In the genomic region with DNA sequence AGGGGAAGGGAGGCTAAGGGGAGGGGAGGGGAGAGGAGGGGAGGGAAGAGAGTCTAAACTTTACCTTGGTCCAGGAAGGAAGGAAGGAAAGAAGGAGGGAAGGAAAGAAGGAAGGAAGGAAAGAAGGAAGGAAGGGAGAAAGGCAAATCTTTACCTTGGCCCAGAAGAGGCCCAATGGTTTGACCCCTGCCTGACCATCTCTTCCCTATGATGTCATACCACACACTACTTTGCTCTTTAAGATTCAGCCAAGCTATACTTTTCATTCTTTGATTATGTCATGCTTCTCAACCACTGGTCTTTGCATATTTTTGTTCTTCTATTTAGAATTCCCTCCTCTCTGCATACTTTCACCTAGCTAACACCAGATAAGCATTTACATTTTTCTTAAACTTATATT, we compare ENCODE assay signal across 8 cellular contexts.
"Had no signal": no experiment of that assay in that cellular context is flagged by ENCODE, and none has a peak within 500 bp of the region (broad histone marks: within the 10 kb centered on the region; RNA-seq: fewer than 3 reads in every experiment).

No MANE protein-coding gene starts in this region.

- DNase-seq: GDM1, GF-D8 had no signal

- FAIRE-seq: G401.6, GM12878, GM12891, GM12892, GM18507, GM19239 had no signal

- H3K4me3 ChIP-seq: GM12878 had no signal

- ATAC-seq: GM12878 had no signal
